ENCODE assay signal across 1 cellular context in genomic region chr11:49302360-49302759, GRCh38.
TF ChIP-seq lines count a peak whose summit lies in the region.

No MANE protein-coding gene starts in this region.

TF ChIP-seq in endothelial cell of umbilical vein, 7 proteins besides CTCF, POLR2A, EP300 and RAD21:
- TF ChIP-seq GATA2 (IDR thresholded peaks at IDR 0.05; ENCODE audit: insufficient read depth, insufficient read length, low read depth, low read length) (no peak), FOS (IDR thresholded peaks at IDR 0.05; ENCODE audit: borderline replicate concordance, insufficient read depth, low read length) (no peak), MYC (IDR thresholded peaks at IDR 0.05; ENCODE audit: low read depth, low read length) (no peak), JUN (IDR thresholded peaks at IDR 0.05; ENCODE audit: borderline replicate concordance, insufficient read depth, insufficient read length, low read depth) (no peak), MAX (IDR thresholded peaks at IDR 0.05; ENCODE audit: insufficient read depth, insufficient read length) (no peak), POLR2AphosphoS5 (IDR thresholded peaks at IDR 0.05; ENCODE audit: insufficient read depth, low read depth, low read length) (no peak), EZH2 (IDR thresholded peaks at IDR 0.05; ENCODE audit: borderline replicate concordance, low read depth, low read length, severe bottlenecking) (no peak)
